9 cellular contexts compared by ENCODE assay signal in the genomic region with DNA sequence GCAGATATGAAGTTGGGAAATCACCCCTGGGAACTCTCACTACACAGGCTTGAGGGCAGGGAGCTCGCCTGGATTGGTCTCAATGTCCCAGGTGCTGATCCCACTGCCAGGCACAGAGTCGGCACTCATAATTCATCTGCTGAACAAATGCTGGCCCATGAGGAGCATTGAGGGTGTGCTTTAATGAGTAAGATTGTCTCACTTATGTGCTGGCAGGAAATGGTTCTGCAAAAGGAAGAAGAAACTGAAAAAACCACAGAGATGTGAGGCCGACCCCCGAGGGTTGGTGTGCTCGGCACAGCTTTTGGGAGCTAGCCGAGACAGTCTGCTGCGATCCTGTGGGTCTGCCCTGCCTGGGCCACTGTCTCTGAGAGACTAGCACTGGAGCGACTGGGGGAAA. TPM values are rescaled to one million over a fixed set of nuclear protein-coding genes. Genes with fewer than 3 reads are reported as not detected.
DNase-seq lines count a peak whose midpoint lies in the region; ATAC-seq and TF ChIP-seq lines count a peak whose summit lies in the region.
"Had no signal": no experiment of that assay in that cellular context is flagged by ENCODE, and none has a peak within 500 bp of the region (broad histone marks: within the 10 kb centered on the region; RNA-seq: fewer than 3 reads in every experiment).

No MANE protein-coding gene starts in this region.

- H3K27ac Mint-ChIP-seq in stimulated activated effector memory CD8-positive, alpha-beta T cell treated with anti-CD3 and anti-CD28 coated beads, Interleukin-12 subunit alpha, Interleukin-12 subunit beta, amount 100 ng/mL, for 72 hours, result peak overlapping the region; percentile 93

- no peak for TF ChIP-seq CTCF in esophagus muscularis mucosa (IDR thresholded peaks at IDR 0.05)

- intact Hi-C loops in esophagus muscularis mucosa (cut with DNase I), result no loop called here

- no peaks in the 10 kb centered on the region for H3K36me3 ChIP-seq in esophagus muscularis mucosa

- no peaks in the 10 kb centered on the region for H3K4me1 ChIP-seq in esophagus muscularis mucosa

- 65% methylated on average over 8 of the region's 8 CpGs for WGBS in esophagus muscularis mucosa

- no peaks in the 10 kb centered on the region for H3K9me3 Mint-ChIP-seq in stimulated activated effector memory CD8-positive, alpha-beta T cell treated with anti-CD3 and anti-CD28 coated beads, Interleukin-12 subunit alpha, Interleukin-12 subunit beta, amount 100 ng/mL, for 72 hours

- no peak for TF ChIP-seq POLR2A in esophagus muscularis mucosa (IDR thresholded peaks at IDR 0.05; ENCODE audit: low read depth)

- no peaks in the 10 kb centered on the region for H3K27me3 ChIP-seq in esophagus muscularis mucosa

- H3K4me3 Mint-ChIP-seq in stimulated activated effector memory CD8-positive, alpha-beta T cell treated with anti-CD3 and anti-CD28 coated beads, Interleukin-12 subunit alpha, Interleukin-12 subunit beta, amount 100 ng/mL, for 72 hours, result peak overlapping the region; percentile 76

- DNase-seq in stimulated activated CD4-positive, alpha-beta T cell treated with anti-CD3 and anti-CD28 coated beads, Interleukin-15, amount 100 ng/mL, for 24 hours, result peak; percentile 59
- DNase-seq in stimulated activated CD4-positive, alpha-beta T cell treated with anti-CD3 and anti-CD28 coated beads, Interleukin-12 subunit alpha, Interleukin-12 subunit beta, amount 100 ng/mL, for 4 hours, result no peak
- peak; percentile 24 for DNase-seq in M059J (ENCODE audit: low read depth)
- peak; percentile 45 for DNase-seq in activated naive CD4-positive, alpha-beta T cell treated with anti-CD3 and anti-CD28 coated beads, Interleukin-2, amount 50 U/mL, for 16 hours
- peak; percentile 30 to 77 for DNase-seq in stimulated activated effector memory CD8-positive, alpha-beta T cell treated with anti-CD3 and anti-CD28 coated beads, Interleukin-12 subunit alpha, Interleukin-12 subunit beta, amount 100 ng/mL, for 72 hours (ENCODE audit: low spot score in 2 of 2)
- no peak for DNase-seq in NCI-H2081 treated with DMSO at 0.1 percent for 48 hours (lab: John Stamatoyannopoulos, UW)
- DNase-seq in esophagus muscularis mucosa (ENCODE audit: extremely low spot score), result no peak
- DNase-seq in kidney glomerular epithelial cell (lab: John Stamatoyannopoulos, UW), result no peak

- no peak for TF ChIP-seq EP300 in esophagus muscularis mucosa (IDR thresholded peaks at IDR 0.05)

- H3K4me1 Mint-ChIP-seq in stimulated activated effector memory CD8-positive, alpha-beta T cell treated with anti-CD3 and anti-CD28 coated beads, Interleukin-12 subunit alpha, Interleukin-12 subunit beta, amount 100 ng/mL, for 72 hours, result peaks cover 48% of the 10 kb centered on the region

- no peak overlapping the region for H3K27ac ChIP-seq in esophagus muscularis mucosa (replicated peaks in 1 of 4)

- peak; percentile 92 for ATAC-seq in stimulated activated effector memory CD8-positive, alpha-beta T cell treated with anti-CD3 and anti-CD28 coated beads, Interleukin-12 subunit alpha, Interleukin-12 subunit beta, amount 100 ng/mL, for 72 hours

- H3K9me3 ChIP-seq in esophagus muscularis mucosa, result no peaks in the 10 kb centered on the region

- H3K36me3 Mint-ChIP-seq in stimulated activated effector memory CD8-positive, alpha-beta T cell treated with anti-CD3 and anti-CD28 coated beads, Interleukin-12 subunit alpha, Interleukin-12 subunit beta, amount 100 ng/mL, for 72 hours, result peaks cover 8% of the 10 kb centered on the region

- H3K4me3 ChIP-seq in esophagus muscularis mucosa, result no peak overlapping the region

RNA-seq across cellular contexts. Expression of a gene that starts 9.4 kb away (rescaled TPM):
- total RNA-seq in M059J (2014; rRNA removed; shearing (Covaris generic)), result 2.8 TPM in 1 of 2 replicates, not detected in the other
- total RNA-seq in esophagus muscularis mucosa, result not detected
- total RNA-seq: liver had no signal

RNA-seq across cellular contexts. Expression of a gene that starts 17.2 kb away (rescaled TPM):
- 81.0 and 90.7 TPM in 2 replicates for total RNA-seq in M059J (2014; rRNA removed; shearing (Covaris generic))
- total RNA-seq in esophagus muscularis mucosa, result 10 to 100 TPM in 3 of 4 donors, 1 to 10 TPM in 1; 9.1 to 28.0 (median 20.1) TPM

RNA-seq across cellular contexts. Expression of a gene that starts 47.9 kb away (rescaled TPM):
- total RNA-seq in M059J (2014; rRNA removed; shearing (Covaris generic)), result not detected in 2 replicates
- total RNA-seq in esophagus muscularis mucosa, result not detected

Comparison
In these comparisons a context has a peak if more than half of its experiments do, and no peak if none do; other contexts are left out.
1. DNase-seq: peak in stimulated activated CD4-positive, alpha-beta T cell treated with anti-CD3 and anti-CD28 coated beads, Interleukin-15, amount 100 ng/mL, for 24 hours (single experiment), M059J (single experiment), activated naive CD4-positive, alpha-beta T cell treated with anti-CD3 and anti-CD28 coated beads, Interleukin-2, amount 50 U/mL, for 16 hours (single experiment) and stimulated activated effector memory CD8-positive, alpha-beta T cell treated with anti-CD3 and anti-CD28 coated beads, Interleukin-12 subunit alpha, Interleukin-12 subunit beta, amount 100 ng/mL, for 72 hours (2 of 2); none in stimulated activated CD4-positive, alpha-beta T cell treated with anti-CD3 and anti-CD28 coated beads, Interleukin-12 subunit alpha, Interleukin-12 subunit beta, amount 100 ng/mL, for 4 hours (single experiment), NCI-H2081 treated with DMSO at 0.1 percent for 48 hours (single experiment), esophagus muscularis mucosa (single experiment) and kidney glomerular epithelial cell (single experiment).